Comparison of ENCODE assay signal across 26 cellular contexts in the genomic region with DNA sequence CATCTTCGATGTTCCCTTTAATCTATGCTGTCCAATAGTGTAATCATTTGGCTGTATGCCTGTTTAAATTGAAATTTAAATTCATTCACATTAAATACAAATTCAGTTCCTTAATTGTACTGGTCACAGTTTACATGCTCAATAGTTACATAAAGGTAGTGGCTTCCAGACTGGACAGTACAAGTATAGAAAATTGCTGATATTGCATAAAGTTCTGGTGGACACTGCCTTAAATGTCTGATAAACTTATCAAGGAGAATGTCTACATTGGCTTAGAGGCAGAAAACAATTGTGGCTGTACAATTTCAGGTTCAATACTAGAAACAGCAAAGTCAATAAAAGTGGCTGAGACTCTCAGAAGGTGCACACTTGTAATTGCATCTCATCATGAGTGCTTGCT.
"Had no signal": no experiment of that assay in that cellular context is flagged by ENCODE, and none has a peak within 500 bp of the region (broad histone marks: within the 10 kb centered on the region; RNA-seq: fewer than 3 reads in every experiment).

No MANE protein-coding gene starts in this region.

- H3K27ac ChIP-seq: esophagus muscularis mucosa, foreskin keratinocyte, gastroesophageal sphincter, heart left ventricle, lower lobe of right lung, prostate gland, sigmoid colon, stomach, thyroid gland, vagina had no signal

- H3K27me3 ChIP-seq: esophagus muscularis mucosa, foreskin keratinocyte, gastroesophageal sphincter, heart left ventricle, right atrium auricular region, sigmoid colon, stomach, thyroid gland, vagina had no signal

- H3K4me3 ChIP-seq: esophagus muscularis mucosa, gastroesophageal sphincter, heart left ventricle, lower lobe of right lung, prostate gland, right atrium auricular region, sigmoid colon, stomach, thyroid gland, vagina had no signal

- H3K4me1 ChIP-seq: foreskin keratinocyte had no signal

- H3K9me3 ChIP-seq: esophagus muscularis mucosa, gastroesophageal sphincter, heart left ventricle, lower lobe of right lung, prostate gland, right atrium auricular region, sigmoid colon, stomach, thyroid gland, vagina had no signal

- H3K36me3 ChIP-seq: esophagus muscularis mucosa, gastroesophageal sphincter, heart left ventricle, lower lobe of right lung, prostate gland, right atrium auricular region, sigmoid colon, stomach, thyroid gland, vagina had no signal

- ATAC-seq: foreskin keratinocyte; gastroesophageal sphincter; heart left ventricle; left cardiac atrium; left ventricle myocardium superior; lower lobe of right lung; naive thymus-derived CD8-positive, alpha-beta T cell; stimulated activated effector memory CD8-positive, alpha-beta T cell treated with anti-CD3 and anti-CD28 coated beads, Interleukin-12 subunit alpha, Interleukin-12 subunit beta, amount 100 ng/mL, for 72 hours had no signal

- DNase-seq: dermis blood vessel endothelial cell; effector memory CD4-positive, alpha-beta T cell; foreskin keratinocyte; heart left ventricle; hippocampal formation; left cardiac atrium; left ventricle myocardium superior; lower lobe of right lung; naive thymus-derived CD8-positive, alpha-beta T cell; nephron progenitor cell; nucleus accumbens; sigmoid colon; stimulated activated CD4-positive, alpha-beta T cell treated with anti-CD3 and anti-CD28 coated beads, Interleukin-2, amount 100 ng/mL, for 24 hours; stimulated activated CD4-positive, alpha-beta T cell treated with anti-CD3 and anti-CD28 coated beads, Interleukin-4, amount 100 ng/mL, for 24 hours; stimulated activated naive CD4-positive, alpha-beta T cell treated with Interleukin-2 at 50 U/mL for 16 hours; stomach; thyroid gland; trophoblast cell had no signal

- FAIRE-seq: endothelial cell of umbilical vein, islet of Langerhans had no signal
